Comparison of ENCODE assay signal across 14 cellular contexts in genomic region chr3:108806316-108806715, GRCh38. TPM values are rescaled to one million over a fixed set of nuclear protein-coding genes. Genes with fewer than 3 reads are reported as not detected.
DNase-seq lines count a peak whose midpoint lies in the region; ATAC-seq and TF ChIP-seq lines count a peak whose summit lies in the region.
"Had no signal": no experiment of that assay in that cellular context is flagged by ENCODE, and none has a peak within 500 bp of the region (broad histone marks: within the 10 kb centered on the region; RNA-seq: fewer than 3 reads in every experiment).

No MANE protein-coding gene starts in this region.

- DNase-seq in GM12865 (ENCODE audit: low read depth), result peak; percentile 67
- peak in 3 of 5 donors; percentile 5 to 95 (median 15) for DNase-seq in T-helper 1 cell
- no peak for DNase-seq in lung (ENCODE audit: low spot score)
- DNase-seq in anterior cingulate cortex (lab: John Stamatoyannopoulos, UW), result no peak
- DNase-seq in NCI-H524 treated with DMSO at 0.1 percent for 48 hours (lab: John Stamatoyannopoulos, UW), result no peak
- DNase-seq in EL, result no peak
- DNase-seq: Caco-2; PC-3; stimulated activated CD4-positive, alpha-beta T cell treated with anti-CD3 and anti-CD28 coated beads, Interleukin-1b, Interleukin-23, amount 100 ng/mL, for 48 hours had no signal

- H3K36me3 ChIP-seq in lung (ENCODE audit: control insufficient read depth in 2 of 2, insufficient read depth in 2 of 2, low read length in 2 of 2), result no peaks in the 10 kb centered on the region

- H3K9me3 ChIP-seq in lung (ENCODE audit: control insufficient read depth in 2 of 2, insufficient read depth in 1 of 2, low read length in 1 of 2), result peaks cover 0 to 4% of the 10 kb centered on the region in 2 donors
- H3K9me3 ChIP-seq: Caco-2 had no signal

- H3K4me3 ChIP-seq in GM12865 (ENCODE audit: low read depth, low read length), result no peak overlapping the region
- H3K4me3 ChIP-seq in lung, result no peak overlapping the region

- WGBS in lung, 2 donors, result 58 to 65% methylated on average over 4 of the region's 4 CpGs

- no peaks in the 10 kb centered on the region for H3K27me3 ChIP-seq in lung (ENCODE audit: control insufficient read depth, insufficient read depth)

- peak; percentile 64 for ATAC-seq in GM21360 (IDR thresholded peaks at IDR 0.05; ENCODE audit: unreplicated experiment)
- ATAC-seq in lung (ENCODE audit: insufficient read depth, low FRiP score), result peak; percentile 19
- ATAC-seq: PC-3 had no signal

- H3K27ac ChIP-seq in lung (ENCODE audit: low read depth in 1 of 2, low read length in 1 of 2), result no peak overlapping the region

- TF ChIP-seq CTCF in GM12865 (IDR thresholded peaks at IDR 0.05; ENCODE audit: insufficient read depth, low read depth, low read length, missing control alignments), result no peak
- TF ChIP-seq CTCF in lung (IDR thresholded peaks at IDR 0.05; ENCODE audit: control extremely low read depth, extremely low read depth), result no peak

- H3K4me1 ChIP-seq in lung (ENCODE audit: control insufficient read depth in 2 of 2, insufficient read depth in 2 of 2, low read length in 2 of 2), result no peaks in the 10 kb centered on the region

RNA-seq across cellular contexts. Expression of gene TRAT1, which starts 16.3 kb away (rescaled TPM):
- total RNA-seq in lung, result 1 to 10 TPM in 1 of 2 donors, under 1 TPM in 1; 0.40 to 2.4 TPM
- under 1 TPM; 0.22 to 0.53 TPM for polyA plus RNA-seq in lung
- total RNA-seq: Caco-2, PC-3, progenitor cell of endocrine pancreas had no signal

RNA-seq across cellular contexts. Expression of gene RETNLB, which starts 49.1 kb away (rescaled TPM):
- not detected for total RNA-seq in lung
- not detected for polyA plus RNA-seq in lung
- total RNA-seq: Caco-2, cardiac septum, PC-3, progenitor cell of endocrine pancreas, subcutaneous adipose tissue had no signal
- polyA plus RNA-seq: esophagus had no signal

Comparison
In these comparisons a context has a peak if more than half of its experiments do, and no peak if none do; other contexts are left out.
1. DNase-seq: peak in GM12865 (single experiment) and T-helper 1 cell (3 of 5); none in lung (single experiment), anterior cingulate cortex (0 of 58), NCI-H524 treated with DMSO at 0.1 percent for 48 hours (single experiment) and EL (single experiment).